ENCODE assay signal across 2 cellular contexts in the genomic region with DNA sequence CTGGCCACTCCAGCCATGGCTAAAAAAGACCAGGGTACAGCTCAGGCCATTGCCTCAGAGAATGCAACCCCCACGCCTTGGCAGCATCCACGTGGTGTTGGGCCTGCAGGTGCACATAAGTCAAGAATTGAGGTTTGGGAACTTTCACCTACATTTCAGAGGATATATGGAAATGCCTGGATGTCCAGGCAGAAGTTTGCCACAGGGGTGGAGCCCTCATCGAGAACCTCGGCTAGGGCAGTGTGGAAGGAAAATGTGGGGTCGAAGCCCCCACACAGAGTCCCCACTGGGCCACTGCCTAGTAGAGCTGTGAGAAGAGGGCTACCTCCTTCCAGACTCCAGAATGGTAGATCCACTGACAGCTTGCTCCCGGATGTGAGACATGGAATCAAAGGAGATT.
A peak's percentile ranks its signal among the peaks of the same experiment; 100 is the strongest.
TF ChIP-seq lines count a peak whose summit lies in the region.

No MANE protein-coding gene starts in this region.

TF ChIP-seq in HEK293, 187 proteins besides CTCF, POLR2A, EP300 and RAD21 (continued from another document):
- TF ChIP-seq, protein P1, sequence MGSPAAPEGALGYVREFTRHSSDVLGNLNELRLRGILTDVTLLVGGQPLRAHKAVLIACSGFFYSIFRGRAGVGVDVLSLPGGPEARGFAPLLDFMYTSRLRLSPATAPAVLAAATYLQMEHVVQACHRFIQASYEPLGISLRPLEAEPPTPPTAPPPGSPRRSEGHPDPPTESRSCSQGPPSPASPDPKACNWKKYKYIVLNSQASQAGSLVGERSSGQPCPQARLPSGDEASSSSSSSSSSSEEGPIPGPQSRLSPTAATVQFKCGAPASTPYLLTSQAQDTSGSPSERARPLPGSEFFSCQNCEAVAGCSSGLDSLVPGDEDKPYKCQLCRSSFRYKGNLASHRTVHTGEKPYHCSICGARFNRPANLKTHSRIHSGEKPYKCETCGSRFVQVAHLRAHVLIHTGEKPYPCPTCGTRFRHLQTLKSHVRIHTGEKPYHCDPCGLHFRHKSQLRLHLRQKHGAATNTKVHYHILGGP (tag by site-specific recombination; IDR thresholded peaks at IDR 0.05): no peak

TF ChIP-seq in K562, 482 proteins besides CTCF, POLR2A, EP300 and RAD21 (continued from another document):
- TF ChIP-seq CHAMP1 (IDR thresholded peaks at IDR 0.05): peak; percentile 59; the same call in 1 of the 2 replicates
- peak; percentile 50; the same call in 1 of the 2 replicates for TF ChIP-seq ZEB2 (IDR thresholded peaks at IDR 0.05)
- TF ChIP-seq CBX5 (IDR thresholded peaks at IDR 0.05; ENCODE audit: borderline replicate concordance, low read depth): peak; percentile 94
- peak; percentile 88 for TF ChIP-seq TRIM28 (IDR thresholded peaks at IDR 0.05)
- TF ChIP-seq, protein P2, sequence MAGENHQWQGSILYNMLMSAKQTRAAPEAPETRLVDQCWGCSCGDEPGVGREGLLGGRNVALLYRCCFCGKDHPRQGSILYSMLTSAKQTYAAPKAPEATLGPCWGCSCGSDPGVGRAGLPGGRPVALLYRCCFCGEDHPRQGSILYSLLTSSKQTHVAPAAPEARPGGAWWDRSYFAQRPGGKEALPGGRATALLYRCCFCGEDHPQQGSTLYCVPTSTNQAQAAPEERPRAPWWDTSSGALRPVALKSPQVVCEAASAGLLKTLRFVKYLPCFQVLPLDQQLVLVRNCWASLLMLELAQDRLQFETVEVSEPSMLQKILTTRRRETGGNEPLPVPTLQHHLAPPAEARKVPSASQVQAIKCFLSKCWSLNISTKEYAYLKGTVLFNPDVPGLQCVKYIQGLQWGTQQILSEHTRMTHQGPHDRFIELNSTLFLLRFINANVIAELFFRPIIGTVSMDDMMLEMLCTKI (IDR thresholded peaks at IDR 0.05; ENCODE audit: partially characterized antibody): no peak
- peak; percentile 53 for TF ChIP-seq ZFP36 (IDR thresholded peaks at IDR 0.05; ENCODE audit: low read depth, low read length, partially characterized antibody)
- peak; percentile 54 to 97 for TF ChIP-seq CBX3 (IDR thresholded peaks at IDR 0.05; ENCODE audit: borderline replicate concordance in 1 of 2, low read length in 2 of 2)
- peak in 1 of 2 experiments; percentile 40; a peak in 1 of 4 replicates for TF ChIP-seq TRIM24 (IDR thresholded peaks at IDR 0.05)
- TF ChIP-seq, protein P3, sequence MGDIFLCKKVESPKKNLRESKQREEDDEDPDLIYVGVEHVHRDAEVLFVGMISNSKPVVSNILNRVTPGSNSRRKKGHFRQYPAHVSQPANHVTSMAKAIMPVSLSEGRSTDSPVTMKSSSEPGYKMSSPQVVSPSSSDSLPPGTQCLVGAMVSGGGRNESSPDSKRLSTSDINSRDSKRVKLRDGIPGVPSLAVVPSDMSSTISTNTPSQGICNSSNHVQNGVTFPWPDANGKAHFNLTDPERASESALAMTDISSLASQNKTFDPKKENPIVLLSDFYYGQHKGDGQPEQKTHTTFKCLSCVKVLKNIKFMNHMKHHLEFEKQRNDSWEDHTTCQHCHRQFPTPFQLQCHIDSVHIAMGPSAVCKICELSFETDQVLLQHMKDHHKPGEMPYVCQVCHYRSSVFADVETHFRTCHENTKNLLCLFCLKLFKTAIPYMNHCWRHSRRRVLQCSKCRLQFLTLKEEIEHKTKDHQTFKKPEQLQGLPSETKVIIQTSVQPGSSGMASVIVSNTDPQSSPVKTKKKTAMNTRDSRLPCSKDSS (IDR thresholded peaks at IDR 0.05; ENCODE audit: low read depth, partially characterized antibody): peak; percentile 80
- TF ChIP-seq STAT5B (CRISPR knock-in tag; IDR thresholded peaks at IDR 0.05): no peak
- TF ChIP-seq ZNF280B (CRISPR knock-in tag; IDR thresholded peaks at IDR 0.05): 0 out of 2 replicates have a peak, but pooled peaks have one; percentile 54
- no peak for TF ChIP-seq ZFX (CRISPR knock-in tag; IDR thresholded peaks at IDR 0.05)
TF ChIP-seq in K562: peak in this region for 10.
